ENCODE assay signal across 8 cellular contexts in genomic region chr1:151613275-151613867, GRCh38. TPM values are rescaled to one million over a fixed set of nuclear protein-coding genes. Genes with fewer than 3 reads are reported as not detected.
DNase-seq lines count a peak whose midpoint lies in the region; ATAC-seq, FAIRE-seq and TF ChIP-seq lines count a peak whose summit lies in the region.

No MANE protein-coding gene starts in this region.

- H3K27ac Mint-ChIP-seq in endothelial cell (ENCODE audit: unreplicated experiment), result peak overlapping the region; percentile 88

- no peaks in the 10 kb centered on the region for H3K9me3 Mint-ChIP-seq in endothelial cell (ENCODE audit: unreplicated experiment)

- H2AFZ ChIP-seq in OCI-LY7 (ENCODE audit: low read length) (no peak overlapping the region), parathyroid adenoma (no peak overlapping the region)

- H3K4me3 ChIP-seq in OCI-LY7 (ENCODE audit: low read depth, low read length, poor library complexity, severe bottlenecking), result peak overlapping the region; percentile 97
- peak overlapping the region; percentile 94 for H3K4me3 ChIP-seq in parathyroid adenoma (ENCODE audit: low read depth, low read length)

- FAIRE-seq in frontal cortex (lab: Jason Lieb, UNC), result no peak

- peaks cover 16% of the 10 kb centered on the region for H3K36me3 Mint-ChIP-seq in endothelial cell (ENCODE audit: low read depth, unreplicated experiment)

- H3K9me3 ChIP-seq in ES-I3 (ENCODE audit: control insufficient read depth, insufficient read depth, low read length) (no peaks in the 10 kb centered on the region), OCI-LY7 (ENCODE audit: low read length) (no peaks in the 10 kb centered on the region), parathyroid adenoma (ENCODE audit: control insufficient read depth, low read length) (no peaks in the 10 kb centered on the region)

- BruUV-seq in OCI-LY7 (replicated peaks; lab: Mats Ljungman, UMichigan), result no TSS peak

- H3K27me3 ChIP-seq in parathyroid adenoma (ENCODE audit: control insufficient read depth, insufficient read depth, low read length), result no peaks in the 10 kb centered on the region

- peak overlapping the region; percentile 99 for H3K4me3 Mint-ChIP-seq in endothelial cell (ENCODE audit: unreplicated experiment)

- H3K36me3 ChIP-seq in ES-I3 (ENCODE audit: insufficient read depth, low read length) (peaks cover 3% of the 10 kb centered on the region; the same call in 1 of the 2 replicates), OCI-LY7 (ENCODE audit: insufficient read depth, low read length) (peaks cover 6% of the 10 kb centered on the region; the same call in 1 of the 2 replicates), parathyroid adenoma (ENCODE audit: control insufficient read depth, insufficient read depth, low read length) (no peaks in the 10 kb centered on the region)

- CTCF ChIA-PET in OCI-LY7 (lab: Charles Lee; ENCODE audit: unreplicated experiment), result no interaction called here

- peaks cover 19% of the 10 kb centered on the region for H3K4me1 Mint-ChIP-seq in endothelial cell (ENCODE audit: unreplicated experiment)

- H3K4me2 ChIP-seq in OCI-LY7 (ENCODE audit: low read length) (peak overlapping the region; percentile 78), parathyroid adenoma (ENCODE audit: low read length) (peak overlapping the region; percentile 83)

- peak overlapping the region; percentile 76 for H3K9ac ChIP-seq in ES-I3 (ENCODE audit: low read depth, low read length)
- no peak overlapping the region for H3K9ac ChIP-seq in parathyroid adenoma

- H3K79me2 ChIP-seq in OCI-LY7 (ENCODE audit: insufficient read depth, low read depth, low read length) (peaks cover 4% of the 10 kb centered on the region; the same call in 1 of the 2 replicates), parathyroid adenoma (no peaks in the 10 kb centered on the region)

- POLR2A ChIA-PET in OCI-LY7 (lab: Charles Lee), result no interaction called here

- no peaks in the 10 kb centered on the region for H3K9me2 ChIP-seq in OCI-LY7 (ENCODE audit: insufficient read depth, low read length)

- TF ChIP-seq CTCF in OCI-LY7 (conservative IDR thresholded peaks at IDR 0.05; ENCODE audit: low read length), result no peak
- TF ChIP-seq CTCF in endothelial cell (IDR thresholded peaks at IDR 0.05; ENCODE audit: unreplicated experiment), result no peak
- no peak for TF ChIP-seq CTCF in parathyroid adenoma (IDR thresholded peaks at IDR 0.05)

- H4K20me1 ChIP-seq in OCI-LY7 (ENCODE audit: insufficient read depth, low read length), result no peaks in the 10 kb centered on the region

- ATAC-seq in GM19324 (IDR thresholded peaks at IDR 0.05; ENCODE audit: low FRiP score, unreplicated experiment) (no peak), left lobe of liver (no peak)

- H3K27ac ChIP-seq in OCI-LY7 (ENCODE audit: low read depth, low read length, poor library complexity, severe bottlenecking) (no peak overlapping the region), parathyroid adenoma (peak overlapping the region; percentile 42)

- intact Hi-C loops in OCI-LY7 (cut with micrococcal nuclease; ENCODE audit: unreplicated experiment), result no loop called here

- H3K4me1 ChIP-seq in ES-I3 (ENCODE audit: insufficient read depth, low read length), result peaks cover 14% of the 10 kb centered on the region
- peaks cover 17% of the 10 kb centered on the region for H3K4me1 ChIP-seq in OCI-LY7 (ENCODE audit: insufficient read depth, low read length, poor library complexity, severe bottlenecking)
- peaks cover 5% of the 10 kb centered on the region for H3K4me1 ChIP-seq in parathyroid adenoma

- DNase-seq in OCI-LY7 (ENCODE audit: low spot score) (no peak), endothelial cell (ENCODE audit: low spot score) (no peak), frontal cortex (ENCODE audit: low spot score in 2 of 2) (no peak), left lobe of liver (ENCODE audit: low spot score) (no peak)
- no peak for DNase-seq in activated CD4-positive, alpha-beta T cell treated with anti-CD3 and anti-CD28 coated beads for 4 hours

- peaks cover 5% of the 10 kb centered on the region for H3K27me3 Mint-ChIP-seq in endothelial cell (ENCODE audit: unreplicated experiment)

RNA-seq across cellular contexts. Expression of gene SNX27, which starts 1.5 kb away (rescaled TPM):
- total RNA-seq in OCI-LY7 (2014; rRNA removed; shearing (Covaris generic)), result 13.5 and 16.4 TPM in 2 replicates
- total RNA-seq in OCI-LY7 (2022) (31.6 and 32.0 TPM in 2 replicates), endothelial cell (ENCODE audit: unreplicated experiment) (28.9 TPM), frontal cortex (75.8 TPM), left lobe of liver (15.6 TPM)
